Comparison of ENCODE assay signal across 10 cellular contexts in the genomic region with DNA sequence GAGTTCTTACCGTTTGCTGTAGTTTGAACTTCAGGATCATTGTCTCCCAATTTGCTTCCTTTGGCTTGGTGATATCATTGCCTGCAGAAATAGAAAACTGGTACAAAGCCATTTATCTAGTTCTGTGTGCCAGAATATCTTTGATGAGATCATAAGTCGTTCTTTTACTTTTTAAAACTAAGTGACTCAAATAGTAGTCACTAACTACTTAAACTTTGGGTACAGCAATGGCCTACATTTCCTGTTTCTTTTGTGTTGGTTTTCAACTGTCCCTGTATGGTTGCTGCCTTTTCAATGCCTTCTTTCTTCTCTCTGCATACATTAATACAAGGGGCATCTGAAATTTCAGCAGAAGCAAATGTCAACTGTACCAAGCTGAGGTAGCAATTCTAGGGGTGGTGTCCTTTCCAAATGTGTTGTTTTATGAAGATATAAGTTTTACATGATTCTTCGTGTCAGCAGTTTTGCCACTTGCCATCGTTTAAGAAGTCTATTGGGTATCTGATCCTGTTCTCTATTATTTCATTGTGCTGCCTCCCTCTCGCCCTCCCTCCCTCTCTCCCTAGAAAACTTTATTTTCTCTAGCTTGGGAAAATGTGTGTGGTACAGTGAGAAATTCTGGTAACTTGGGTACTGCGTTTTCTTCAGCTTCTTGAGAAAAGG.
DNase-seq lines count a peak whose midpoint lies in the region; ATAC-seq, FAIRE-seq and TF ChIP-seq lines count a peak whose summit lies in the region.
"Had no signal": no experiment of that assay in that cellular context is flagged by ENCODE, and none has a peak within 500 bp of the region (broad histone marks: within the 10 kb centered on the region; RNA-seq: fewer than 3 reads in every experiment).

No MANE protein-coding gene starts in this region.

- DNase-seq in GM04504 (ENCODE audit: low read depth), result peak; percentile 46
- no peak for DNase-seq in activated T-helper 2 cell treated with anti-CD3 and anti-CD28 coated beads, Interferon-gamma antibody, Interleukin-2, Interleukin-4, amounts not matched to agents 10 μg/mL and 5 μg/mL and 100 μg/mL, durations not matched to agents 14 hours and 24 hours and 36 hours (ENCODE audit: low spot score)
- DNase-seq in keratinocyte (ENCODE audit: low read depth, low spot score), result no peak
- no peak for DNase-seq in NCI-H748 treated with DMSO at 0.1 percent for 48 hours (lab: John Stamatoyannopoulos, UW)
- DNase-seq in transverse colon, result no peak
- no peak for DNase-seq in GM19238 (ENCODE audit: insufficient read length, low spot score)
- DNase-seq: NCI-H1048 had no signal

- in situ Hi-C loops in transverse colon (cut with MboI; ENCODE audit: low pct_ligation_motif_present in 1 of 4, low pct_unique_long_range_greater_than_20kb in 1 of 4, low sequenced_read_pairs in 3 of 4), result no loop called here

- H3K27me3 ChIP-seq in ACC112 (ENCODE audit: insufficient read depth, low read length) (no peaks in the 10 kb centered on the region), keratinocyte (ENCODE audit: control insufficient read depth, extremely low read depth, insufficient read depth, low read length) (no peaks in the 10 kb centered on the region), transverse colon (no peaks in the 10 kb centered on the region)

- no peaks in the 10 kb centered on the region for H3K9me3 Mint-ChIP-seq in activated T-helper 2 cell treated with anti-CD3 and anti-CD28 coated beads, Interferon-gamma antibody, Interleukin-2, Interleukin-4, amounts not matched to agents 10 μg/mL and 5 μg/mL and 100 μg/mL, durations not matched to agents 14 hours and 24 hours and 36 hours

- H3K4me2 ChIP-seq in keratinocyte (ENCODE audit: control insufficient read depth, extremely low read depth, insufficient read depth, low read depth, low read length), result peak overlapping the region; percentile 46

- H3K27ac Mint-ChIP-seq in activated T-helper 2 cell treated with anti-CD3 and anti-CD28 coated beads, Interferon-gamma antibody, Interleukin-2, Interleukin-4, amounts not matched to agents 10 μg/mL and 5 μg/mL and 100 μg/mL, durations not matched to agents 14 hours and 24 hours and 36 hours, result peak overlapping the region; percentile 66

- intact Hi-C loops in activated T-helper 2 cell treated with anti-CD3 and anti-CD28 coated beads, Interferon-gamma antibody, Interleukin-2, Interleukin-4, amounts not matched to agents 10 μg/mL and 5 μg/mL and 100 μg/mL, durations not matched to agents 14 hours and 24 hours and 36 hours (cut with micrococcal nuclease), result loop anchor here (2.0 kb wide), 1 partner anchor 19 kb away; no protein-coding TSS in a partner anchor
- intact Hi-C loops in transverse colon (cut with DNase I; ENCODE audit: low total_unique reads), result no loop called here

- no peaks in the 10 kb centered on the region for H3K27me3 Mint-ChIP-seq in activated T-helper 2 cell treated with anti-CD3 and anti-CD28 coated beads, Interferon-gamma antibody, Interleukin-2, Interleukin-4, amounts not matched to agents 10 μg/mL and 5 μg/mL and 100 μg/mL, durations not matched to agents 14 hours and 24 hours and 36 hours (ENCODE audit: low read depth)

- H3K36me3 ChIP-seq in ACC112 (ENCODE audit: insufficient read depth, low read length), result no peaks in the 10 kb centered on the region
- H3K36me3 ChIP-seq in keratinocyte (ENCODE audit: control insufficient read depth in 2 of 2, extremely low read depth in 1 of 2, insufficient read depth in 2 of 2, low read length in 2 of 2), result no peaks in the 10 kb centered on the region
- H3K36me3 ChIP-seq in transverse colon, result no peaks in the 10 kb centered on the region

- no peaks in the 10 kb centered on the region for H3K9me1 ChIP-seq in keratinocyte (ENCODE audit: control insufficient read depth, extremely low read depth, insufficient read depth, low read length)

- peak overlapping the region; percentile 99 for H3K27ac ChIP-seq in ACC112 (ENCODE audit: low read depth, low read length)
- H3K27ac ChIP-seq in keratinocyte (ENCODE audit: control insufficient read depth, insufficient read depth, low read length), result no peak overlapping the region
- H3K27ac ChIP-seq in transverse colon, result no peak overlapping the region

- H3K4me3 ChIP-seq in ACC112 (ENCODE audit: low read depth, low read length) (peak overlapping the region; percentile 72), keratinocyte (ENCODE audit: control insufficient read depth in 2 of 3, extremely low read depth in 1 of 3, insufficient read depth in 2 of 3, low read depth in 1 of 3, low read length in 3 of 3) (no peak overlapping the region), transverse colon (no peak overlapping the region)

- FAIRE-seq in keratinocyte (lab: Jason Lieb, UNC), result peak; percentile 61

- peaks cover 12% of the 10 kb centered on the region for H3K36me3 Mint-ChIP-seq in activated T-helper 2 cell treated with anti-CD3 and anti-CD28 coated beads, Interferon-gamma antibody, Interleukin-2, Interleukin-4, amounts not matched to agents 10 μg/mL and 5 μg/mL and 100 μg/mL, durations not matched to agents 14 hours and 24 hours and 36 hours (ENCODE audit: low read depth)

- peaks cover 29% of the 10 kb centered on the region for H3K4me1 ChIP-seq in ACC112 (ENCODE audit: control insufficient read depth, insufficient read depth, low read length, unreplicated experiment)
- H3K4me1 ChIP-seq in keratinocyte (ENCODE audit: control insufficient read depth, extremely low read depth, insufficient read depth, low read length), result peaks cover 14% of the 10 kb centered on the region
- no peaks in the 10 kb centered on the region for H3K4me1 ChIP-seq in transverse colon

- 72 to 88% methylated on average over 6 of the region's 6 CpGs for WGBS in transverse colon (ENCODE audit: low coverage in 1 of 2), 2 donors

- H3K79me2 ChIP-seq in ACC112 (ENCODE audit: control insufficient read depth, insufficient read depth, low read length, unreplicated experiment) (no peaks in the 10 kb centered on the region), keratinocyte (ENCODE audit: control insufficient read depth, insufficient read depth, low read length) (no peaks in the 10 kb centered on the region)

- H3K4me1 Mint-ChIP-seq in activated T-helper 2 cell treated with anti-CD3 and anti-CD28 coated beads, Interferon-gamma antibody, Interleukin-2, Interleukin-4, amounts not matched to agents 10 μg/mL and 5 μg/mL and 100 μg/mL, durations not matched to agents 14 hours and 24 hours and 36 hours (ENCODE audit: low read depth), result peaks cover 33% of the 10 kb centered on the region

- no peak for TF ChIP-seq POLR2A in transverse colon (IDR thresholded peaks at IDR 0.05)

- H4K20me1 ChIP-seq in keratinocyte (ENCODE audit: control insufficient read depth, extremely low read depth, insufficient read depth, low read length), result no peaks in the 10 kb centered on the region

- H3K9ac ChIP-seq in keratinocyte (ENCODE audit: control insufficient read depth, extremely low read depth, insufficient read depth, low read length), result no peak overlapping the region

- TF ChIP-seq CTCF in keratinocyte (optimal IDR thresholded peaks at IDR 0.05 in 1 of 3, IDR thresholded peaks at IDR 0.05 in 1 of 3, conservative IDR thresholded peaks at IDR 0.05 in 1 of 3; ENCODE audit: extremely low read depth in 1 of 3, insufficient read depth in 2 of 3, low read length in 3 of 3) (no peak), transverse colon (IDR thresholded peaks at IDR 0.05) (no peak)

- ATAC-seq in HG03521 (IDR thresholded peaks at IDR 0.05; ENCODE audit: unreplicated experiment), result no peak
- ATAC-seq: left lobe of liver had no signal

- dilution Hi-C loops in keratinocyte (cut with MboI; ENCODE audit: extremely low pct_ligation_motif_present, low sequenced_read_pairs), result no loop called here

- no peak overlapping the region for H2AFZ ChIP-seq in ACC112 (ENCODE audit: low read length, unreplicated experiment)
- no peak overlapping the region for H2AFZ ChIP-seq in keratinocyte (ENCODE audit: control insufficient read depth, low read length)

- H3K4me3 Mint-ChIP-seq in activated T-helper 2 cell treated with anti-CD3 and anti-CD28 coated beads, Interferon-gamma antibody, Interleukin-2, Interleukin-4, amounts not matched to agents 10 μg/mL and 5 μg/mL and 100 μg/mL, durations not matched to agents 14 hours and 24 hours and 36 hours (ENCODE audit: low read depth), result no peak overlapping the region

- no peaks in the 10 kb centered on the region for H3K9me3 ChIP-seq in keratinocyte (ENCODE audit: control insufficient read depth, low read depth, low read length)
- H3K9me3 ChIP-seq in transverse colon, result no peaks in the 10 kb centered on the region

- no peak for TF ChIP-seq EP300 in transverse colon (IDR thresholded peaks at IDR 0.05; ENCODE audit: low read depth)
